Comparison of ENCODE assay signal across 18 cellular contexts in the genomic region with DNA sequence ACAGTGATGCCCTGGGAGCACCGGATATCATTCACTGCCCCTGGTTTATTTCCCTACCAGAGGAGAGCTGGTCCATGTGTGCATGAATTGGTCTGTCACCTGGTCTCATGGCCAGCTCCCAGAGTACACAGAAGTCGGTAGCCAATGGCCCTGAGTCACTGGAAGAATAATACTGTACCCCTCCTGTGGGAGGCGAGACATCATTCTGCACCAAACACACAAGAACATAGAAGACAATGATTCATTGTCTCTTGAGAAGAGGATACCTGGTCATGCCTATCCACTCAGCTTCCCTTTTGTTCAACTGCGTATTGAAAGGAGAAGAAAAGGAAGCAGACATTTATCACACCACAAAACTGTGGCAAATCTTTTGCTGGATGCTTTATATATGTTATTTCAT.
"Had no signal": no experiment of that assay in that cellular context is flagged by ENCODE, and none has a peak within 500 bp of the region (broad histone marks: within the 10 kb centered on the region; RNA-seq: fewer than 3 reads in every experiment).

No MANE protein-coding gene starts in this region.

- FAIRE-seq: bronchial epithelial cell, keratinocyte had no signal

- H3K4me1 ChIP-seq: transverse colon had no signal

- ATAC-seq: activated CD4-positive, alpha-beta T cell treated with anti-CD3 and anti-CD28 coated beads for 36 hours; activated CD8-positive, alpha-beta T cell treated with anti-CD3 and anti-CD28 coated beads for 36 hours; activated T-cell treated with anti-CD3 and anti-CD28 coated beads, Interleukin-2, amount 50 U/mL, for 4 hours; stimulated activated naive CD8-positive, alpha-beta T cell treated with anti-CD3 and anti-CD28 coated beads, Interleukin-15, Interleukin-2, amounts not matched to agents 100 U/mL and 50 U/mL, for 24 hours had no signal

- H3K9me3 Mint-ChIP-seq: activated T-cell treated with anti-CD3 and anti-CD28 coated beads, Interleukin-2, amount 50 U/mL, for 4 hours; dendritic cell treated with granulocyte-macrophage colony-stimulating factor and Interleukin-4, amounts not matched to agents 40 ng/mL and 50 ng/mL, for 4 days had no signal

- DNase-seq: activated CD4-positive, alpha-beta T cell treated with anti-CD3 and anti-CD28 coated beads for 36 hours; activated CD8-positive, alpha-beta T cell treated with anti-CD3 and anti-CD28 coated beads for 36 hours; activated gamma-delta T cell treated with Interleukin-2 at 50 U/mL for 16 hours; activated naive CD8-positive, alpha-beta T cell treated with anti-CD3 and anti-CD28 coated beads, Interleukin-2, amount 10 ng/mL, durations not matched to agents 7 days and 5 days; activated T-cell treated with anti-CD3 and anti-CD28 coated beads, Interleukin-2, amount 50 U/mL, for 4 hours; hippocampal formation; left ventricle myocardium inferior; mesendoderm; nucleus accumbens; stimulated activated CD4-positive, alpha-beta T cell treated with anti-CD3 and anti-CD28 coated beads, Interleukin-2, amount 100 ng/mL, for 48 hours; stimulated activated naive CD8-positive, alpha-beta T cell treated with anti-CD3 and anti-CD28 coated beads, Interleukin-15, Interleukin-2, amounts not matched to agents 100 U/mL and 50 U/mL, for 24 hours; transverse colon; WERI-Rb-1 had no signal

- H3K27me3 Mint-ChIP-seq: activated CD4-positive, alpha-beta T cell treated with anti-CD3 and anti-CD28 coated beads for 36 hours; activated CD8-positive, alpha-beta T cell treated with anti-CD3 and anti-CD28 coated beads for 36 hours had no signal

- H3K9me3 ChIP-seq: left ventricle myocardium inferior, right atrium auricular region, transverse colon had no signal

- H3K4me3 ChIP-seq: left ventricle myocardium inferior, right atrium auricular region, transverse colon had no signal

- H3K27ac Mint-ChIP-seq: activated CD4-positive, alpha-beta T cell treated with anti-CD3 and anti-CD28 coated beads for 36 hours; activated CD8-positive, alpha-beta T cell treated with anti-CD3 and anti-CD28 coated beads for 36 hours; activated naive CD8-positive, alpha-beta T cell treated with anti-CD3 and anti-CD28 coated beads, Interleukin-2, amount 10 ng/mL, durations not matched to agents 7 days and 5 days; dendritic cell treated with granulocyte-macrophage colony-stimulating factor and Interleukin-4, amounts not matched to agents 40 ng/mL and 50 ng/mL, for 4 days had no signal

- H3K4me1 Mint-ChIP-seq: activated CD4-positive, alpha-beta T cell treated with anti-CD3 and anti-CD28 coated beads for 36 hours; activated naive CD8-positive, alpha-beta T cell treated with anti-CD3 and anti-CD28 coated beads, Interleukin-2, amount 10 ng/mL, durations not matched to agents 7 days and 5 days had no signal

- H3K27me3 ChIP-seq: right atrium auricular region, transverse colon had no signal

- H3K27ac ChIP-seq: left ventricle myocardium inferior, right atrium auricular region, transverse colon, WERI-Rb-1 had no signal

- H3K36me3 ChIP-seq: right atrium auricular region, transverse colon, WERI-Rb-1 had no signal

- H3K4me3 Mint-ChIP-seq: activated CD4-positive, alpha-beta T cell treated with anti-CD3 and anti-CD28 coated beads for 36 hours; activated CD8-positive, alpha-beta T cell treated with anti-CD3 and anti-CD28 coated beads for 36 hours; activated naive CD8-positive, alpha-beta T cell treated with anti-CD3 and anti-CD28 coated beads, Interleukin-2, amount 10 ng/mL, durations not matched to agents 7 days and 5 days; activated T-cell treated with anti-CD3 and anti-CD28 coated beads, Interleukin-2, amount 50 U/mL, for 4 hours; dendritic cell treated with granulocyte-macrophage colony-stimulating factor and Interleukin-4, amounts not matched to agents 40 ng/mL and 50 ng/mL, for 4 days; nephron had no signal
